ENCODE assay signal across 9 cellular contexts in the genomic region with DNA sequence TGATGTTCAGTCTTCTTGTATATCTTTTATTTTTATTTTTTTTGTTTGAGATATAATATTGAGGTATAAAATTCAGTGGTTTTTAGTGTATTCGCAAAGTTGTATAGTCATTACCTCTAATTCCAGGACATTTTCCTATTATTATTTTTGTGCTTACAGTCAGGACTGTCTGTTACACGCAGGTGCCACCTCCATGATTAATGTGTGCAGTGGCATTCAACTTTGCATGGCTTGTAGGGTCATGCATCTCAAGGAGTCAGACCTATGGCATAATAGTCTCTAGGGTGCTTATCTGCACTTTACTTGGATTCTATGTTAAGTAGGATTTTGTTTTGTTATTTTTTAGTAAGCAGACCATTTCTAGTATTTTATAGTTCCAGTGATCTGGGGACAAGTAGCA. TPM values are rescaled to one million over a fixed set of nuclear protein-coding genes. Genes with fewer than 3 reads are reported as not detected.
DNase-seq lines count a peak whose midpoint lies in the region; ATAC-seq and TF ChIP-seq lines count a peak whose summit lies in the region.
"Had no signal": no experiment of that assay in that cellular context is flagged by ENCODE, and none has a peak within 500 bp of the region (broad histone marks: within the 10 kb centered on the region; RNA-seq: fewer than 3 reads in every experiment).

No MANE protein-coding gene starts in this region.

- peaks cover 15% of the 10 kb centered on the region for H3K36me3 Mint-ChIP-seq in activated naive CD4-positive, alpha-beta T cell treated with anti-CD3 and anti-CD28 coated beads for 36 hours (ENCODE audit: low read depth)

- no peak for TF ChIP-seq POLR2A in transverse colon (IDR thresholded peaks at IDR 0.05)

- WGBS in liver: 24% methylated on average over 2 of the region's 2 CpGs
- WGBS in transverse colon (ENCODE audit: low coverage in 1 of 2), 2 donors: 13 to 38% methylated on average over 2 of the region's 2 CpGs

- peak overlapping the region; percentile 93 for H3K4me3 Mint-ChIP-seq in activated naive CD4-positive, alpha-beta T cell treated with anti-CD3 and anti-CD28 coated beads for 36 hours

- H3K4me1 ChIP-seq in ascending aorta: peaks cover 0 to 11% of the 10 kb centered on the region in 2 donors
- H3K4me1 ChIP-seq in liver (ENCODE audit: control insufficient read depth in 4 of 4, insufficient read depth in 4 of 4, low read length in 3 of 4): peaks cover 0 to 14% (median 12%) of the 10 kb centered on the region in 4 donors
- H3K4me1 ChIP-seq in transverse colon: peaks cover 5 to 24% (median 15%) of the 10 kb centered on the region in 4 donors

- H3K9ac ChIP-seq in liver (ENCODE audit: low read depth in 1 of 2, low read length in 2 of 2): peak overlapping the region; percentile 75 to 96

- H3K36me3 ChIP-seq in ascending aorta (peaks cover 17 to 27% of the 10 kb centered on the region in 2 donors), liver (ENCODE audit: control insufficient read depth in 4 of 4, insufficient read depth in 3 of 4, low read depth in 1 of 4, low read length in 3 of 4) (peaks cover 4 to 23% (median 17%) of the 10 kb centered on the region in 4 donors), transverse colon (peaks cover 0 to 36% (median 11%) of the 10 kb centered on the region in 4 donors)

- no peak for TF ChIP-seq EP300 in transverse colon (IDR thresholded peaks at IDR 0.05; ENCODE audit: low read depth)

- CTCF ChIA-PET in activated naive CD4-positive, alpha-beta T cell treated with anti-CD3 and anti-CD28 coated beads for 36 hours (lab: Charles Lee): interaction anchor here (0.7 to 4.9 kb wide), 3 partner anchors 19 to 71 kb away, joined by 3 to 26 read pairs (median 3); no protein-coding TSS in a partner anchor

- H3K27me3 Mint-ChIP-seq in activated naive CD4-positive, alpha-beta T cell treated with anti-CD3 and anti-CD28 coated beads for 36 hours (ENCODE audit: low read depth): no peaks in the 10 kb centered on the region

- no peaks in the 10 kb centered on the region for H3K27me3 ChIP-seq in ascending aorta
- H3K27me3 ChIP-seq in liver (ENCODE audit: control insufficient read depth in 4 of 4, insufficient read depth in 4 of 4, low read length in 3 of 4): no peaks in the 10 kb centered on the region
- no peaks in the 10 kb centered on the region for H3K27me3 ChIP-seq in transverse colon

- H3K4me1 Mint-ChIP-seq in activated naive CD4-positive, alpha-beta T cell treated with anti-CD3 and anti-CD28 coated beads for 36 hours (ENCODE audit: low read depth): peaks cover 14% of the 10 kb centered on the region

- no peak for TF ChIP-seq CTCF in ascending aorta (IDR thresholded peaks at IDR 0.05)
- TF ChIP-seq CTCF in liver (IDR thresholded peaks at IDR 0.05; ENCODE audit: low read depth, low read length, missing input control): no peak
- no peak for TF ChIP-seq CTCF in transverse colon (IDR thresholded peaks at IDR 0.05)

- no peak for ATAC-seq in GM18517 (IDR thresholded peaks at IDR 0.05; ENCODE audit: unreplicated experiment)

- intact Hi-C loops in activated naive CD4-positive, alpha-beta T cell treated with anti-CD3 and anti-CD28 coated beads for 36 hours (cut with micrococcal nuclease): no loop called here
- intact Hi-C loops in ascending aorta (cut with DNase I): no loop called here
- intact Hi-C loops in transverse colon (cut with DNase I; ENCODE audit: low total_unique reads): no loop called here

- no peak for DNase-seq in activated naive CD4-positive, alpha-beta T cell treated with anti-CD3 and anti-CD28 coated beads for 36 hours
- no peak for DNase-seq in activated naive CD4-positive, alpha-beta T cell (lab: John Stamatoyannopoulos, UW)
- DNase-seq in ascending aorta (ENCODE audit: low spot score in 2 of 2) (no peak), transverse colon (no peak), Kasumi-1 (lab: John Stamatoyannopoulos, UW) (no peak), NCI-H1436 (lab: John Stamatoyannopoulos, UW) (no peak)
- DNase-seq: NCI-H2107 had no signal

- H3K27ac Mint-ChIP-seq in activated naive CD4-positive, alpha-beta T cell treated with anti-CD3 and anti-CD28 coated beads for 36 hours: no peak overlapping the region

- H3K9me3 ChIP-seq in ascending aorta (no peaks in the 10 kb centered on the region), liver (ENCODE audit: control insufficient read depth in 4 of 4, low read length in 3 of 4) (no peaks in the 10 kb centered on the region), transverse colon (no peaks in the 10 kb centered on the region)

- H3K9me3 Mint-ChIP-seq in activated naive CD4-positive, alpha-beta T cell treated with anti-CD3 and anti-CD28 coated beads for 36 hours: no peaks in the 10 kb centered on the region

- in situ Hi-C loops in transverse colon (cut with MboI; ENCODE audit: low pct_ligation_motif_present in 1 of 4, low pct_unique_long_range_greater_than_20kb in 1 of 4, low sequenced_read_pairs in 3 of 4): no loop called here

- peak overlapping the region; percentile 83 to 91 for H3K4me3 ChIP-seq in ascending aorta
- peak overlapping the region; percentile 73 to 98 (median 81) for H3K4me3 ChIP-seq in liver (ENCODE audit: low read depth in 1 of 3, low read length in 3 of 3)
- H3K4me3 ChIP-seq in transverse colon: peak overlapping the region; percentile 68 to 79 (median 73)

- peak overlapping the region in 1 of 2 donors; percentile 96 for H3K27ac ChIP-seq in ascending aorta
- H3K27ac ChIP-seq in liver (ENCODE audit: low read depth in 1 of 2, low read length in 2 of 2): no peak overlapping the region
- peak overlapping the region in 3 of 4 donors; percentile 94 to 96 (median 96) for H3K27ac ChIP-seq in transverse colon

- TF ChIP-seq RAD21 in liver (IDR thresholded peaks at IDR 0.05): no peak

TF ChIP-seq in liver, 16 proteins besides CTCF, POLR2A, EP300 and RAD21:
- TF ChIP-seq SP1 (IDR thresholded peaks at IDR 0.05): no peak
- no peak for TF ChIP-seq RXRA (IDR thresholded peaks at IDR 0.05)
- no peak for TF ChIP-seq NR2F2 (IDR thresholded peaks at IDR 0.05)
- peak; percentile 23 for TF ChIP-seq YY1 (IDR thresholded peaks at IDR 0.05)
- no peak for TF ChIP-seq EGR1 (IDR thresholded peaks at IDR 0.05; ENCODE audit: low read depth in 2 of 2)

RNA-seq across cellular contexts. Expression of a gene that starts 1.0 kb away (rescaled TPM):
- total RNA-seq in activated naive CD4-positive, alpha-beta T cell treated with anti-CD3 and anti-CD28 coated beads for 36 hours: 10 to 100 TPM; 28.7 to 29.7 TPM
- total RNA-seq in ascending aorta (3.1 TPM), liver (10 to 100 TPM; 26.3 to 33.4 TPM), transverse colon (10 to 100 TPM; 21.3 to 41.2 (median 25.5) TPM)
- polyA plus RNA-seq in liver: 10 to 100 TPM; 12.5 to 13.1 TPM

RNA-seq across cellular contexts. Expression of a gene that starts 56.7 kb away (rescaled TPM):
- total RNA-seq in activated naive CD4-positive, alpha-beta T cell treated with anti-CD3 and anti-CD28 coated beads for 36 hours: 100 to 1,000 TPM; 640 to 734 TPM
- total RNA-seq in ascending aorta (311 TPM), liver (100 to 1,000 TPM; 259 to 268 TPM), transverse colon (100 to 1,000 TPM; 357 to 482 (median 444) TPM)
- polyA plus RNA-seq in liver: 100 to 1,000 TPM; 126 to 158 TPM

RNA-seq across cellular contexts. Expression of a gene that starts 58.5 kb away (rescaled TPM):
- total RNA-seq in activated naive CD4-positive, alpha-beta T cell treated with anti-CD3 and anti-CD28 coated beads for 36 hours: not detected
- total RNA-seq in ascending aorta (236 TPM), liver (1 to 10 TPM; 2.3 to 4.4 TPM), transverse colon (10 to 100 TPM; 19.4 to 48.8 (median 24.9) TPM)
- polyA plus RNA-seq in liver: 1 to 10 TPM in 1 of 2 donors, under 1 TPM in 1; 0.29 to 1.6 TPM

Comparison
In these comparisons a context has a peak if more than half of its experiments do, and no peak if none do; other contexts are left out.
1. H3K27ac ChIP-seq: peak in transverse colon (3 of 4); none in liver (0 of 2).
2. Peak in every context shown above with its lines, with median percentiles within 50 percentile points of each other: H3K4me3 ChIP-seq.